In genomic region chr3:194584435-194584776, GRCh38 we compare ENCODE assay signal across 8 cellular contexts. TPM values are rescaled to one million over a fixed set of nuclear protein-coding genes. Genes with fewer than 3 reads are reported as not detected.
A peak's percentile ranks its signal among the peaks of the same experiment; 100 is the strongest.
DNase-seq lines count a peak whose midpoint lies in the region; ATAC-seq, FAIRE-seq and TF ChIP-seq lines count a peak whose summit lies in the region.

No MANE protein-coding gene starts in this region.

- H3K79me1 ChIP-seq in trophoblast cell (ENCODE audit: low read length): peaks cover 7% of the 10 kb centered on the region

- no peak overlapping the region for H4K91ac ChIP-seq in trophoblast cell (ENCODE audit: low read depth, low read length)

- H3K9ac ChIP-seq in trophoblast cell (ENCODE audit: low read length): peak overlapping the region; percentile 70

- H2BK120ac ChIP-seq in trophoblast cell (ENCODE audit: insufficient read depth, low read length, poor library complexity): no peak overlapping the region

- peak overlapping the region; percentile 96 for H3K27ac ChIP-seq in SJSA1
- H3K27ac ChIP-seq in trophoblast cell (ENCODE audit: low read depth, low read length): no peak overlapping the region

- H4K12ac ChIP-seq in trophoblast cell (ENCODE audit: low read depth, low read length): peak overlapping the region; percentile 99

- peaks cover 3% of the 10 kb centered on the region for H3K79me2 ChIP-seq in trophoblast cell (ENCODE audit: control insufficient read depth, insufficient read depth, low read length, poor library complexity)

- no peak overlapping the region for H2AFZ ChIP-seq in trophoblast cell (ENCODE audit: insufficient read depth, low read length, poor library complexity)

- H4K8ac ChIP-seq in trophoblast cell (ENCODE audit: low read depth, low read length): peak overlapping the region; percentile 100

- no peaks in the 10 kb centered on the region for H3K9me3 ChIP-seq in SJSA1 (replicated peaks)
- peaks cover 3% of the 10 kb centered on the region for H3K9me3 ChIP-seq in trophoblast cell (ENCODE audit: insufficient read depth, low read depth, low read length)

- no peak for DNase-seq in SJSA1 (ENCODE audit: low read depth in 1 of 2, low spot score in 2 of 2)
- DNase-seq in fibroblast of gingiva (ENCODE audit: low read depth): peak; percentile 30
- DNase-seq in trophoblast cell: no peak
- no peak for DNase-seq in HTR-8/SVneo (ENCODE audit: insufficient read length, low spot score)
- no peak for DNase-seq in GM13976 (ENCODE audit: low spot score)
- DNase-seq in mesenteric fat pad (ENCODE audit: low spot score): no peak

- in situ Hi-C loops in GM13976 (cut with MboI; ENCODE audit: low sequenced_read_pairs, unreplicated experiment): loop anchor here (25.0 kb wide), 1 partner anchor 247 kb away; no protein-coding TSS in a partner anchor

- H3K27me3 ChIP-seq in SJSA1 (replicated peaks): no peaks in the 10 kb centered on the region
- H3K27me3 ChIP-seq in trophoblast cell (ENCODE audit: insufficient read depth, low read length): no peaks in the 10 kb centered on the region

- no peak for TF ChIP-seq CTCF in GM13976 (IDR thresholded peaks at IDR 0.05; ENCODE audit: borderline replicate concordance, control extremely low read depth, extremely low read depth, insufficient read depth, missing control alignments)

- H3K18ac ChIP-seq in trophoblast cell (ENCODE audit: low read length): no peak overlapping the region

- FAIRE-seq in HTR-8/SVneo (lab: Jason Lieb, UNC): no peak

- peak overlapping the region; percentile 94 for H3K4me3 ChIP-seq in GM08714 (ENCODE audit: low read length)
- H3K4me3 ChIP-seq in SJSA1: peak overlapping the region; percentile 72
- peak overlapping the region; percentile 99 for H3K4me3 ChIP-seq in trophoblast cell (ENCODE audit: low read depth, low read length)

- H3K4ac ChIP-seq in trophoblast cell (ENCODE audit: low read depth, low read length): peak overlapping the region; percentile 85

- no peak for ATAC-seq in GM21825 (IDR thresholded peaks at IDR 0.05; ENCODE audit: unreplicated experiment)

- peaks cover 23% of the 10 kb centered on the region for H3K4me1 ChIP-seq in SJSA1 (replicated peaks)
- peaks cover 0 to 2% of the 10 kb centered on the region in 2 experiments for H3K4me1 ChIP-seq in trophoblast cell (ENCODE audit: control insufficient read depth in 1 of 2, insufficient read depth in 2 of 2, low read length in 2 of 2)

- WGBS in trophoblast cell (ENCODE audit: extremely low coverage, insufficient coverage, insufficient read length): no CpG with 5 or more reads among the region's 3 CpGs

- H3K4me2 ChIP-seq in trophoblast cell (ENCODE audit: low read length): peak overlapping the region; percentile 67

- H2BK12ac ChIP-seq in trophoblast cell (ENCODE audit: low read length): no peak overlapping the region

- peak overlapping the region; percentile 100 for H3K14ac ChIP-seq in trophoblast cell (ENCODE audit: low read length)

- H2AK5ac ChIP-seq in trophoblast cell (ENCODE audit: low read length): no peak overlapping the region

- no peak overlapping the region for H2BK5ac ChIP-seq in trophoblast cell (ENCODE audit: low read depth, low read length, poor library complexity)

- no peak overlapping the region for H3K23ac ChIP-seq in trophoblast cell (ENCODE audit: low read length)

- H3K36me3 ChIP-seq in SJSA1: peaks cover 52% of the 10 kb centered on the region
- peaks cover 0 to 6% of the 10 kb centered on the region in 2 experiments for H3K36me3 ChIP-seq in trophoblast cell (ENCODE audit: control insufficient read depth in 1 of 2, insufficient read depth in 2 of 2, low read length in 2 of 2)

RNA-seq across cellular contexts. Expression of gene TMEM44, which starts 48.8 kb away (rescaled TPM):
- total RNA-seq in SJSA1 (2014; rRNA removed; shearing (Covaris generic)): 12.2 and 18.2 TPM in 2 replicates
- polyA plus RNA-seq in trophoblast cell (2013): 9.6 and 10.5 TPM in 2 replicates
- 12.4 TPM for total RNA-seq in mesenteric fat pad
